ENCODE assay signal across 10 cellular contexts in genomic region chr11:15968461-15969130, GRCh38.
DNase-seq lines count a peak whose midpoint lies in the region; ATAC-seq and TF ChIP-seq lines count a peak whose summit lies in the region.
"Had no signal": no experiment of that assay in that cellular context is flagged by ENCODE, and none has a peak within 500 bp of the region (broad histone marks: within the 10 kb centered on the region; RNA-seq: fewer than 3 reads in every experiment).

No MANE protein-coding gene starts in this region.

- no CpG with 5 or more reads among the region's 10 CpGs for WGBS in H9 (ENCODE audit: extremely low coverage, insufficient read length, low lambda C conversion rate)

- H4K20me1 ChIP-seq in H9 (ENCODE audit: control insufficient read depth, insufficient read depth, insufficient read length), result no peaks in the 10 kb centered on the region

- H3K56ac ChIP-seq in H9 (ENCODE audit: insufficient read length, low read depth, low read length), result no peak overlapping the region

- no peak overlapping the region for H3K23ac ChIP-seq in H9 (ENCODE audit: insufficient read length, low read depth, low read length)

- H2BK15ac ChIP-seq in H9 (ENCODE audit: low read depth, low read length), result no peak overlapping the region

- no peak overlapping the region for H3K4me2 ChIP-seq in H9 (ENCODE audit: insufficient read depth, insufficient read length, low read length)

- H3K4me3 ChIP-seq in right atrium auricular region, result no peak overlapping the region
- H3K4me3 ChIP-seq in gastrocnemius medialis, result peak overlapping the region; percentile 30 to 47 (median 39)

- 0 out of 2 replicates have a peak overlapping the region, but pooled peaks have one; percentile 58 for H3K14ac ChIP-seq in H9 (ENCODE audit: insufficient read depth, low read length)

- DNase-seq in H9 (no peak), right atrium auricular region (ENCODE audit: low spot score) (no peak), gastrocnemius medialis (peak; percentile 53 to 66), UCSD-AML1 (lab: John Stamatoyannopoulos, UW; ENCODE audit: unreplicated experiment) (no peak), NCI-H1417 treated with DMSO at 0.1 percent for 48 hours (lab: John Stamatoyannopoulos, UW) (no peak)
- DNase-seq: activated naive CD8-positive, alpha-beta T cell treated with anti-CD3 and anti-CD28 coated beads, Interleukin-2, amount 10 ng/mL, durations not matched to agents 7 days and 5 days had no signal

- peak overlapping the region in 1 of 3 experiments; percentile 73; a peak in 1 of 7 replicates for H3K27ac Mint-ChIP-seq in H9
- H3K27ac Mint-ChIP-seq: activated naive CD8-positive, alpha-beta T cell treated with anti-CD3 and anti-CD28 coated beads, Interleukin-2, amount 10 ng/mL, durations not matched to agents 7 days and 5 days; IgD-negative memory B cell had no signal

- H3K4ac ChIP-seq in H9 (ENCODE audit: low read depth, low read length), result no peak overlapping the region

- H3K9me3 ChIP-seq in H9 (ENCODE audit: control insufficient read depth, low read depth, low read length), result no peaks in the 10 kb centered on the region
- no peaks in the 10 kb centered on the region for H3K9me3 ChIP-seq in right atrium auricular region
- no peaks in the 10 kb centered on the region for H3K9me3 ChIP-seq in gastrocnemius medialis

- no peaks in the 10 kb centered on the region for H3K23me2 ChIP-seq in H9 (ENCODE audit: insufficient read length, low read depth, low read length, poor library complexity, severe bottlenecking)

- H3T11ph ChIP-seq in H9 (ENCODE audit: low read length), result no peak overlapping the region

- H2BK5ac ChIP-seq in H9 (ENCODE audit: insufficient read length, low read length), result no peak overlapping the region

- H3K36me3 ChIP-seq in right atrium auricular region, result no peaks in the 10 kb centered on the region
- no peaks in the 10 kb centered on the region for H3K36me3 ChIP-seq in gastrocnemius medialis

- H2AFZ ChIP-seq in H9 (ENCODE audit: low read length), result no peak overlapping the region

- H2BK12ac ChIP-seq in H9 (ENCODE audit: insufficient read length, low read depth, low read length), result no peak overlapping the region

- H3K36me3 Mint-ChIP-seq in H9 (ENCODE audit: insufficient read depth in 1 of 3, low read depth in 3 of 3), result no peaks in the 10 kb centered on the region
- H3K36me3 Mint-ChIP-seq: activated naive CD8-positive, alpha-beta T cell treated with anti-CD3 and anti-CD28 coated beads, Interleukin-2, amount 10 ng/mL, durations not matched to agents 7 days and 5 days; IgD-negative memory B cell had no signal

- peaks cover 10% of the 10 kb centered on the region for H3K27me3 Mint-ChIP-seq in H9 (ENCODE audit: low read depth)

- H2BK20ac ChIP-seq in H9 (ENCODE audit: low read depth, low read length, poor library complexity, severe bottlenecking), result no peak overlapping the region

- TF ChIP-seq CTCF in H9 (conservative IDR thresholded peaks at IDR 0.05) (no peak), right atrium auricular region (IDR thresholded peaks at IDR 0.05) (no peak), gastrocnemius medialis (IDR thresholded peaks at IDR 0.05 in 4 of 5, conservative IDR thresholded peaks at IDR 0.05 in 1 of 5) (no peak)

- H3K9ac ChIP-seq in H9 (ENCODE audit: extremely low read depth, insufficient read length, low read length), result no peak overlapping the region

- no peaks in the 10 kb centered on the region for H3K9me3 Mint-ChIP-seq in H9
- H3K9me3 Mint-ChIP-seq: activated naive CD8-positive, alpha-beta T cell treated with anti-CD3 and anti-CD28 coated beads, Interleukin-2, amount 10 ng/mL, durations not matched to agents 7 days and 5 days had no signal

- H3K27ac ChIP-seq in H9 (ENCODE audit: insufficient read length, low read depth, low read length) (no peak overlapping the region), angular gyrus (ENCODE audit: low read depth, low read length) (peak overlapping the region; percentile 44), right atrium auricular region (peak overlapping the region; percentile 87 to 89), gastrocnemius medialis (peak overlapping the region; percentile 84 to 95 (median 92))

- peak in 1 of 2 donors; percentile 9 for TF ChIP-seq POLR2A in gastrocnemius medialis (IDR thresholded peaks at IDR 0.05)

- H4K8ac ChIP-seq in H9 (replicated peaks; ENCODE audit: insufficient read length, low read depth, low read length), result no peak overlapping the region

- H3K79me2 ChIP-seq in H9 (ENCODE audit: insufficient read depth, low read length), result no peaks in the 10 kb centered on the region

- no peak overlapping the region for H4K5ac ChIP-seq in H9 (ENCODE audit: insufficient read length, low read depth, low read length)

- H2BK120ac ChIP-seq in H9 (ENCODE audit: low read depth, low read length, poor library complexity, severe bottlenecking), result no peak overlapping the region

- H2AK5ac ChIP-seq in H9 (ENCODE audit: insufficient read length, low read length), result no peak overlapping the region

- ATAC-seq in gastrocnemius medialis (peak; percentile 61 to 74), GM18868 (IDR thresholded peaks at IDR 0.05; ENCODE audit: unreplicated experiment) (no peak), HG03025 (IDR thresholded peaks at IDR 0.05; ENCODE audit: low FRiP score, unreplicated experiment) (no peak)

- peaks cover 10 to 16% of the 10 kb centered on the region in 2 experiments for H3K4me1 Mint-ChIP-seq in H9
- H3K4me1 Mint-ChIP-seq: activated naive CD8-positive, alpha-beta T cell treated with anti-CD3 and anti-CD28 coated beads, Interleukin-2, amount 10 ng/mL, durations not matched to agents 7 days and 5 days; IgD-negative memory B cell had no signal

- no peak overlapping the region for H3K4me3 Mint-ChIP-seq in H9
- H3K4me3 Mint-ChIP-seq: activated naive CD8-positive, alpha-beta T cell treated with anti-CD3 and anti-CD28 coated beads, Interleukin-2, amount 10 ng/mL, durations not matched to agents 7 days and 5 days; IgD-negative memory B cell had no signal

- H3K79me1 ChIP-seq in H9 (ENCODE audit: insufficient read depth, low read depth, low read length, poor library complexity, severe bottlenecking), result no peaks in the 10 kb centered on the region

- in situ Hi-C loops in gastrocnemius medialis (cut with MboI; ENCODE audit: low sequenced_read_pairs in 4 of 4), result loop anchor here in 1 of 4 donors (25.0 kb wide), 1 partner anchor 644 kb away; no protein-coding TSS in a partner anchor

- H4K91ac ChIP-seq in H9 (ENCODE audit: insufficient read length, low read depth, low read length), result no peak overlapping the region

- peak overlapping the region; percentile 79 for H3K18ac ChIP-seq in H9 (ENCODE audit: insufficient read length, low read depth, low read length)

- H3K4me1 ChIP-seq in H9 (ENCODE audit: insufficient read depth, low read length) (no peaks in the 10 kb centered on the region), right atrium auricular region (peaks cover 0 to 72% of the 10 kb centered on the region in 2 donors), gastrocnemius medialis (peaks cover 39 to 44% of the 10 kb centered on the region in 2 donors)

- intact Hi-C loops in gastrocnemius medialis (cut with DNase I; ENCODE audit: low total_unique reads), result loop anchor here (2.0 kb wide), 2 partner anchors 44 to 770 kb away; partner anchors contain the start of gene C11orf58

- no peaks in the 10 kb centered on the region for H3K27me3 ChIP-seq in H9 (ENCODE audit: insufficient read depth, low read length)
- no peaks in the 10 kb centered on the region for H3K27me3 ChIP-seq in right atrium auricular region
- H3K27me3 ChIP-seq in gastrocnemius medialis, result no peaks in the 10 kb centered on the region

Comparison
In these comparisons a context has a peak if more than half of its experiments do, and no peak if none do; other contexts are left out.
1. DNase-seq: peak in gastrocnemius medialis (2 of 2); none in H9 (single experiment), right atrium auricular region (single experiment), UCSD-AML1 (single experiment) and NCI-H1417 treated with DMSO at 0.1 percent for 48 hours (single experiment).
2. H3K4me3 ChIP-seq: peak in gastrocnemius medialis (4 of 4); none in right atrium auricular region (0 of 2).
3. ATAC-seq: peak in gastrocnemius medialis (2 of 2); none in GM18868 (single experiment) and HG03025 (single experiment).